12 cellular contexts compared by ENCODE assay signal in genomic region chrX:46840946-46841740, GRCh38. TPM values are rescaled to one million over a fixed set of nuclear protein-coding genes. Genes with fewer than 3 reads are reported as not detected.
DNase-seq lines count a peak whose midpoint lies in the region; ATAC-seq, FAIRE-seq and TF ChIP-seq lines count a peak whose summit lies in the region.
"Had no signal": no experiment of that assay in that cellular context is flagged by ENCODE, and none has a peak within 500 bp of the region (broad histone marks: within the 10 kb centered on the region; RNA-seq: fewer than 3 reads in every experiment).

No MANE protein-coding gene starts in this region.

- no peak overlapping the region for H3K4ac ChIP-seq in mesenchymal stem cell (ENCODE audit: low read depth in 1 of 2, low read length in 2 of 2)

- H4K8ac ChIP-seq in mesenchymal stem cell (ENCODE audit: low read length) = no peak overlapping the region

- H3K4me3 ChIP-seq in BE2C (ENCODE audit: low read depth, low read length) (no peak overlapping the region), mesenchymal stem cell (ENCODE audit: insufficient read depth in 1 of 2, low read depth in 1 of 2, low read length in 2 of 2) (no peak overlapping the region)
- H3K4me3 ChIP-seq: sigmoid colon had no signal

- H3K79me1 ChIP-seq in mesenchymal stem cell (replicated peaks; ENCODE audit: low read length, poor library complexity, severe bottlenecking) = no peaks in the 10 kb centered on the region

- DNase-seq in BE2C = peak; percentile 17
- DNase-seq in GM18507 (ENCODE audit: extremely low spot score, insufficient read length, low read depth) = no peak
- DNase-seq in activated B cell treated with CpG ODN at 0.5 μM for 24 hours = no peak
- DNase-seq in mesenchymal stem cell = no peak
- DNase-seq in mucosa of gallbladder (ENCODE audit: low spot score) = no peak
- DNase-seq: NCI-H1048, sigmoid colon had no signal

- peak overlapping the region; percentile 47 for H3K27ac ChIP-seq in mesenchymal stem cell (ENCODE audit: low read length, poor library complexity, severe bottlenecking)
- H3K27ac ChIP-seq: sigmoid colon had no signal

- H3K27ac Mint-ChIP-seq in activated B cell treated with CpG ODN at 0.5 μM for 24 hours = no peak overlapping the region
- no peak overlapping the region for H3K27ac Mint-ChIP-seq in stimulated activated memory B cell treated with anti-CD40 and anti-IgM and Interleukin-4, amounts not matched to agents 10 μg/mL and 1 μg/mL and 100 μg/mL, for 72 hours
- H3K27ac Mint-ChIP-seq: activated T-helper 1 cell treated with anti-CD3 and anti-CD28 coated beads, Interleukin-12 subunit alpha, Interleukin-12 subunit beta, Interleukin-2, Interleukin-4 antibody, amounts not matched to agents 30 ng/mL and 10 ng/mL and 1 ng/mL, durations not matched to agents 14 hours and 24 hours and 36 hours had no signal

- H3K23ac ChIP-seq in mesenchymal stem cell (ENCODE audit: low read length in 2 of 2) = no peak overlapping the region

- TF ChIP-seq CTCF in BE2C (IDR thresholded peaks at IDR 0.05; ENCODE audit: low read depth, low read length) (no peak), activated B cell treated with CpG ODN at 0.5 μM for 24 hours (IDR thresholded peaks at IDR 0.05) (no peak)

- no peaks in the 10 kb centered on the region for H3K9me3 Mint-ChIP-seq in activated B cell treated with CpG ODN at 0.5 μM for 24 hours
- no peaks in the 10 kb centered on the region for H3K9me3 Mint-ChIP-seq in stimulated activated memory B cell treated with anti-CD40 and anti-IgM and Interleukin-4, amounts not matched to agents 10 μg/mL and 1 μg/mL and 100 μg/mL, for 72 hours
- H3K9me3 Mint-ChIP-seq: activated T-helper 1 cell treated with anti-CD3 and anti-CD28 coated beads, Interleukin-12 subunit alpha, Interleukin-12 subunit beta, Interleukin-2, Interleukin-4 antibody, amounts not matched to agents 30 ng/mL and 10 ng/mL and 1 ng/mL, durations not matched to agents 14 hours and 24 hours and 36 hours had no signal

- H3K9me3 ChIP-seq in BE2C (no peaks in the 10 kb centered on the region), mesenchymal stem cell (ENCODE audit: control insufficient read depth, low read length) (no peaks in the 10 kb centered on the region)
- H3K9me3 ChIP-seq: sigmoid colon had no signal

- no peak overlapping the region for H2BK12ac ChIP-seq in mesenchymal stem cell (ENCODE audit: low read length in 2 of 2)

- peak overlapping the region; percentile 54 for H2AK5ac ChIP-seq in mesenchymal stem cell (ENCODE audit: low read length, severe bottlenecking)

- no peak overlapping the region for H2AFZ ChIP-seq in mesenchymal stem cell (ENCODE audit: low read depth, low read length)

- H3K36me3 Mint-ChIP-seq in activated B cell treated with CpG ODN at 0.5 μM for 24 hours (ENCODE audit: low read depth) = peaks cover 15% of the 10 kb centered on the region
- no peaks in the 10 kb centered on the region for H3K36me3 Mint-ChIP-seq in stimulated activated memory B cell treated with anti-CD40 and anti-IgM and Interleukin-4, amounts not matched to agents 10 μg/mL and 1 μg/mL and 100 μg/mL, for 72 hours

- peaks cover 35% of the 10 kb centered on the region for H3K4me1 Mint-ChIP-seq in activated B cell treated with CpG ODN at 0.5 μM for 24 hours
- peaks cover 14% of the 10 kb centered on the region for H3K4me1 Mint-ChIP-seq in stimulated activated memory B cell treated with anti-CD40 and anti-IgM and Interleukin-4, amounts not matched to agents 10 μg/mL and 1 μg/mL and 100 μg/mL, for 72 hours

- H3K36me3 ChIP-seq in BE2C (no peaks in the 10 kb centered on the region), mesenchymal stem cell (ENCODE audit: control insufficient read depth in 1 of 2, insufficient read depth in 2 of 2, low read depth in 1 of 2, low read length in 2 of 2) (no peaks in the 10 kb centered on the region)
- H3K36me3 ChIP-seq: sigmoid colon had no signal

- peak overlapping the region; percentile 19 for H3K4me3 Mint-ChIP-seq in activated B cell treated with CpG ODN at 0.5 μM for 24 hours
- no peak overlapping the region for H3K4me3 Mint-ChIP-seq in stimulated activated memory B cell treated with anti-CD40 and anti-IgM and Interleukin-4, amounts not matched to agents 10 μg/mL and 1 μg/mL and 100 μg/mL, for 72 hours
- H3K4me3 Mint-ChIP-seq: activated T-helper 1 cell treated with anti-CD3 and anti-CD28 coated beads, Interleukin-12 subunit alpha, Interleukin-12 subunit beta, Interleukin-2, Interleukin-4 antibody, amounts not matched to agents 30 ng/mL and 10 ng/mL and 1 ng/mL, durations not matched to agents 14 hours and 24 hours and 36 hours had no signal

- CTCF ChIA-PET in activated B cell treated with CpG ODN at 0.5 μM for 24 hours (lab: Charles Lee) = no interaction called here

- H3K4me2 ChIP-seq in mesenchymal stem cell (ENCODE audit: low read length, poor library complexity, severe bottlenecking) = no peak overlapping the region

- no peak overlapping the region for H2BK15ac ChIP-seq in mesenchymal stem cell (ENCODE audit: low read depth, poor library complexity, severe bottlenecking)

- no peaks in the 10 kb centered on the region for H3K27me3 Mint-ChIP-seq in activated B cell treated with CpG ODN at 0.5 μM for 24 hours
- no peaks in the 10 kb centered on the region for H3K27me3 Mint-ChIP-seq in stimulated activated memory B cell treated with anti-CD40 and anti-IgM and Interleukin-4, amounts not matched to agents 10 μg/mL and 1 μg/mL and 100 μg/mL, for 72 hours

- WGBS in mesenchymal stem cell = 88% methylated on average over 2 of the region's 2 CpGs

- peak; percentile 67 for FAIRE-seq in GM18507 (lab: Jason Lieb, UNC)
- FAIRE-seq: H54 had no signal

- ATAC-seq in activated B cell treated with CpG ODN at 0.5 μM for 24 hours (ENCODE audit: low read depth) (no peak), GM18520 (IDR thresholded peaks at IDR 0.05; ENCODE audit: unreplicated experiment) (no peak), GM19324 (IDR thresholded peaks at IDR 0.05; ENCODE audit: low FRiP score, unreplicated experiment) (no peak)
- no peak for ATAC-seq in stimulated activated memory B cell treated with anti-CD40 and anti-IgM and Interleukin-4, amounts not matched to agents 10 μg/mL and 1 μg/mL and 100 μg/mL, for 72 hours

- intact Hi-C loops in activated B cell treated with CpG ODN at 0.5 μM for 24 hours (cut with micrococcal nuclease) = no loop called here

- no peaks in the 10 kb centered on the region for H3K27me3 ChIP-seq in BE2C
- no peaks in the 10 kb centered on the region for H3K27me3 ChIP-seq in mesenchymal stem cell (ENCODE audit: control insufficient read depth in 1 of 2, insufficient read depth in 1 of 2, low read length in 2 of 2)
- H3K27me3 ChIP-seq: sigmoid colon had no signal

- H3K4me1 ChIP-seq in BE2C (no peaks in the 10 kb centered on the region), mesenchymal stem cell (ENCODE audit: control insufficient read depth, insufficient read depth, low read depth, low read length) (peaks cover 5% of the 10 kb centered on the region)

- POLR2A ChIA-PET in activated B cell treated with CpG ODN at 0.5 μM for 24 hours (lab: Charles Lee) = no interaction called here

- peak overlapping the region; percentile 78 for H3K9ac ChIP-seq in mesenchymal stem cell (ENCODE audit: low read length)

- no peak overlapping the region for H3K14ac ChIP-seq in mesenchymal stem cell (ENCODE audit: low read length in 2 of 2)

- H2BK120ac ChIP-seq in mesenchymal stem cell (ENCODE audit: low read depth, low read length) = no peak overlapping the region

- no peak overlapping the region for H2BK5ac ChIP-seq in mesenchymal stem cell (ENCODE audit: low read depth, low read length, poor library complexity, severe bottlenecking)

- H4K91ac ChIP-seq in mesenchymal stem cell (ENCODE audit: low read length) = no peak overlapping the region

- peak overlapping the region in 1 of 2 experiments; percentile 40 for H3K18ac ChIP-seq in mesenchymal stem cell (ENCODE audit: low read depth in 1 of 2, low read length in 2 of 2)

RNA-seq across cellular contexts. Expression of gene RP2, which starts 4.3 kb away (rescaled TPM):
- 4.2 TPM for polyA plus RNA-seq in BE2C (2012; ENCODE audit: insufficient read depth, insufficient read length, low read depth)
- 11.3 TPM in 2 replicates for total RNA-seq in activated B cell treated with CpG ODN at 0.5 μM for 24 hours
- polyA plus RNA-seq in mesenchymal stem cell (2013, experiment 1 of 2) = 9.7 TPM
- 10.4 TPM for polyA plus RNA-seq in mesenchymal stem cell (2013, experiment 2 of 2)
- 13.1 TPM for total RNA-seq in mucosa of gallbladder
